In the genomic region with DNA sequence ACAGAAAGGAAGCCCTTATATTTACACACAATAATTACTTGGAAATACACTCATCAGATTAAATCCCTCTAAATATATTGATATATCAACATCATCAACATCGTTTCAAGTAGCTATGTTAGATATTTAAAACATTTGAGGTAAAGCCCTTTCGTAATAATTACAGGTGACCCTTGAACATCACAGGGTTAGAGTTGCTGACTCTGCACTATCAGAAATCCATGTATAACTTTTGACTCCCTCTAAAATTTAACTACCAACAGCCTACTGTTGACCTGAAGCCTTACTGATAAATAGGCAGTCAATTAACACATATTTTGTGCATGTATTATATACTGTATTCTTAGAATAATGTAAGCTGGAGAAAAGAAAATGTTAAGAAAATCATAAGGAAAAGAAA, we compare ENCODE assay signal across 28 cellular contexts. TPM values are rescaled to one million over a fixed set of nuclear protein-coding genes. Genes with fewer than 3 reads are reported as not detected.
A peak's percentile ranks its signal among the peaks of the same experiment; 100 is the strongest.
DNase-seq lines count a peak whose midpoint lies in the region; ATAC-seq, FAIRE-seq and TF ChIP-seq lines count a peak whose summit lies in the region.
"Had no signal": no experiment of that assay in that cellular context is flagged by ENCODE, and none has a peak within 500 bp of the region (broad histone marks: within the 10 kb centered on the region; RNA-seq: fewer than 3 reads in every experiment).

No MANE protein-coding gene starts in this region.

- FAIRE-seq in A549 (lab: Jason Lieb, UNC) (no peak), K562 (lab: Jason Lieb, UNC) (no peak)
- FAIRE-seq: GM12891, GM18507 had no signal

- in situ Hi-C loops in IMR-90 (cut with MboI; ENCODE audit: low sequenced_read_pairs): no loop called here
- in situ Hi-C loops in K562 (cut with MboI): no loop called here

- dilution Hi-C loops in IMR-90 (cut with HindIII; ENCODE audit: low sequenced_read_pairs, unreplicated experiment): no loop called here

- H3K18ac ChIP-seq in IMR-90 (ENCODE audit: low read depth, low read length): no peak overlapping the region

- H3K27me3 Mint-ChIP-seq in activated naive CD8-positive, alpha-beta T cell treated with anti-CD3 and anti-CD28 coated beads, Interleukin-2, amount 50 U/mL, for 24 hours: no peaks in the 10 kb centered on the region
- no peaks in the 10 kb centered on the region for H3K27me3 Mint-ChIP-seq in activated naive CD8-positive, alpha-beta T cell treated with anti-CD3 and anti-CD28 coated beads for 36 hours
- H3K27me3 Mint-ChIP-seq: CD4-positive, alpha-beta memory T cell; CD4-positive, CD25-positive, alpha-beta regulatory T cell; CD8-positive, alpha-beta memory T cell had no signal

- CTCF ChIA-PET in A549 (lab: Yijun Ruan, JAX) (no interaction called here), IMR-90 (lab: Yijun Ruan, JAX) (no interaction called here), K562 (lab: Yijun Ruan, JAX; ENCODE audit: low intra/inter-chr PET ratio) (no interaction called here)

- BruUV-seq in IMR-90 (replicated peaks; lab: Mats Ljungman, UMichigan) (no TSS peak), K562 (replicated peaks; lab: Mats Ljungman, UMichigan) (no TSS peak)

- no peak for TF ChIP-seq POLR2A in A549 (IDR thresholded peaks at IDR 0.05; ENCODE audit: low read length)
- no peak for TF ChIP-seq POLR2A in IMR-90 (IDR thresholded peaks at IDR 0.05; ENCODE audit: low read depth, low read length)
- no peak for TF ChIP-seq POLR2A in K562 (conservative IDR thresholded peaks at IDR 0.05)

- H3K4me3 Mint-ChIP-seq in activated naive CD8-positive, alpha-beta T cell treated with anti-CD3 and anti-CD28 coated beads, Interleukin-2, amount 50 U/mL, for 24 hours: no peak overlapping the region
- no peak overlapping the region for H3K4me3 Mint-ChIP-seq in activated naive CD8-positive, alpha-beta T cell treated with anti-CD3 and anti-CD28 coated beads for 36 hours
- H3K4me3 Mint-ChIP-seq: CD14-positive monocyte; CD4-positive, alpha-beta memory T cell; CD4-positive, CD25-positive, alpha-beta regulatory T cell; CD8-positive, alpha-beta memory T cell had no signal

- H2BK20ac ChIP-seq in IMR-90 (ENCODE audit: low read depth, low read length): no peak overlapping the region

- no peak overlapping the region for H3K23ac ChIP-seq in IMR-90 (ENCODE audit: low read depth, low read length)

- TF ChIP-seq EP300 in A549 (IDR thresholded peaks at IDR 0.05) (no peak), K562 (IDR thresholded peaks at IDR 0.05; ENCODE audit: low read length) (no peak)

- H2BK5ac ChIP-seq in IMR-90 (ENCODE audit: low read depth, low read length, poor library complexity, severe bottlenecking): no peak overlapping the region

- no peak overlapping the region for H2BK120ac ChIP-seq in IMR-90 (ENCODE audit: low read depth, low read length)

- H3K9me1 ChIP-seq in IMR-90 (ENCODE audit: insufficient read depth, low read length) (no peaks in the 10 kb centered on the region), K562 (ENCODE audit: control insufficient read depth, insufficient read depth, low read length) (no peaks in the 10 kb centered on the region)

- H3K56ac ChIP-seq in IMR-90 (ENCODE audit: extremely low read depth, insufficient read depth, low read length): no peak overlapping the region

- H4K5ac ChIP-seq in IMR-90 (ENCODE audit: low read depth, low read length): no peak overlapping the region

- H3K4me2 ChIP-seq in A549 (no peak overlapping the region), IMR-90 (ENCODE audit: low read depth, low read length) (no peak overlapping the region), K562 (ENCODE audit: insufficient read depth, low read length) (no peak overlapping the region)
- H3K4me2 ChIP-seq: BLaER1 had no signal

- no peaks in the 10 kb centered on the region for H3K36me3 ChIP-seq in IMR-90 (ENCODE audit: control insufficient read depth, insufficient read depth, low read length)
- no peaks in the 10 kb centered on the region for H3K36me3 ChIP-seq in K562 (ENCODE audit: control insufficient read depth, insufficient read depth, low read length)
- H3K36me3 ChIP-seq: BE2C, BLaER1 had no signal

- TF ChIP-seq CTCF in A549 (IDR thresholded peaks at IDR 0.05) (no peak), IMR-90 (conservative IDR thresholded peaks at IDR 0.05; ENCODE audit: low read depth, low read length) (no peak), K562 (IDR thresholded peaks at IDR 0.05 in 2 of 3, conservative IDR thresholded peaks at IDR 0.05 in 1 of 3; ENCODE audit: insufficient read depth in 2 of 3, low read depth in 1 of 3, low read length in 3 of 3) (no peak)

- peaks cover under 1% of the 10 kb centered on the region for H3K9me3 Mint-ChIP-seq in activated naive CD8-positive, alpha-beta T cell treated with anti-CD3 and anti-CD28 coated beads, Interleukin-2, amount 50 U/mL, for 24 hours
- H3K9me3 Mint-ChIP-seq in activated naive CD8-positive, alpha-beta T cell treated with anti-CD3 and anti-CD28 coated beads for 36 hours: no peaks in the 10 kb centered on the region
- H3K9me3 Mint-ChIP-seq: CD4-positive, alpha-beta memory T cell had no signal

- H3K4me3 ChIP-seq in A549 (no peak overlapping the region), IMR-90 (ENCODE audit: insufficient read depth, low read depth, low read length) (no peak overlapping the region), K562 (no peak overlapping the region)
- H3K4me3 ChIP-seq: BLaER1 had no signal

- H2AK9ac ChIP-seq in IMR-90 (replicated peaks; ENCODE audit: low read depth, low read length, poor library complexity): no peak overlapping the region

- H3K9me3 ChIP-seq in A549 (no peaks in the 10 kb centered on the region), IMR-90 (ENCODE audit: control insufficient read depth, insufficient read depth, low read length) (no peaks in the 10 kb centered on the region), K562 (replicated peaks; ENCODE audit: control insufficient read depth, insufficient read depth, low read depth, low read length) (no peaks in the 10 kb centered on the region)
- H3K9me3 ChIP-seq: BE2C, BLaER1 had no signal

- no peak overlapping the region for H3K14ac ChIP-seq in IMR-90 (replicated peaks; ENCODE audit: low read depth, low read length)

- H3K27ac Mint-ChIP-seq in activated naive CD8-positive, alpha-beta T cell treated with anti-CD3 and anti-CD28 coated beads, Interleukin-2, amount 50 U/mL, for 24 hours: peak overlapping the region; percentile 21
- no peak overlapping the region for H3K27ac Mint-ChIP-seq in activated naive CD8-positive, alpha-beta T cell treated with anti-CD3 and anti-CD28 coated beads for 36 hours
- H3K27ac Mint-ChIP-seq: CD14-positive monocyte; CD4-positive, alpha-beta memory T cell; CD4-positive, CD25-positive, alpha-beta regulatory T cell; CD8-positive, alpha-beta memory T cell had no signal

- H4K20me1 ChIP-seq in IMR-90 (ENCODE audit: insufficient read depth, low read length) (no peaks in the 10 kb centered on the region), K562 (replicated peaks; ENCODE audit: control insufficient read depth, insufficient read depth, low read length) (no peaks in the 10 kb centered on the region)
- H4K20me1 ChIP-seq: BLaER1 had no signal

- H4K91ac ChIP-seq in IMR-90 (ENCODE audit: insufficient read depth, low read depth, low read length): no peak overlapping the region

- WGBS in A549 (ENCODE audit: missing lambda C conversion rate): 57% methylated on average over 2 of the region's 2 CpGs
- WGBS in IMR-90 (ENCODE audit: extremely low coverage in 2 of 2, insufficient read length in 1 of 2), 2 experiments: no CpG with 5 or more reads among the region's 2 CpGs
- WGBS in K562 (ENCODE audit: insufficient coverage, low coverage, missing lambda C conversion rate): 53% methylated on average over 2 of the region's 2 CpGs

- no peak for TF ChIP-seq RAD21 in A549 (conservative IDR thresholded peaks at IDR 0.05 in 1 of 2, IDR thresholded peaks at IDR 0.05 in 1 of 2)
- no peak for TF ChIP-seq RAD21 in IMR-90 (IDR thresholded peaks at IDR 0.05; ENCODE audit: low read length)
- no peak for TF ChIP-seq RAD21 in K562 (CRISPR knock-in tag; conservative IDR thresholded peaks at IDR 0.05 in 1 of 2, IDR thresholded peaks at IDR 0.05 in 1 of 2)

- no peaks in the 10 kb centered on the region for H3K4me1 ChIP-seq in A549
- H3K4me1 ChIP-seq in IMR-90 (ENCODE audit: control insufficient read depth, insufficient read depth, low read length): no peaks in the 10 kb centered on the region
- H3K4me1 ChIP-seq in K562 (replicated peaks in 1 of 2; ENCODE audit: control insufficient read depth in 2 of 2, insufficient read depth in 2 of 2, low read length in 2 of 2): no peaks in the 10 kb centered on the region
- H3K4me1 ChIP-seq: BLaER1 had no signal

- intact Hi-C loops in IMR-90 (cut with micrococcal nuclease) (no loop called here), K562 (cut with micrococcal nuclease) (no loop called here)

- H3K9ac ChIP-seq in IMR-90 (ENCODE audit: low read depth, low read length) (no peak overlapping the region), K562 (ENCODE audit: insufficient read depth in 1 of 2, low read depth in 2 of 2, low read length in 2 of 2) (no peak overlapping the region)
- H3K9ac ChIP-seq: BLaER1 had no signal

- no peak overlapping the region for H3K27ac ChIP-seq in A549
- H3K27ac ChIP-seq in IMR-90 (ENCODE audit: insufficient read depth, low read length): no peak overlapping the region
- H3K27ac ChIP-seq in K562 (ENCODE audit: extremely low read depth, low read depth, low read length): no peak overlapping the region
- H3K27ac ChIP-seq: 22Rv1, BLaER1 had no signal

- POLR2A ChIA-PET in A549 (lab: Yijun Ruan, JAX) (no interaction called here), IMR-90 (lab: Charles Lee; ENCODE audit: unreplicated experiment) (no interaction called here), K562 (lab: Yijun Ruan, JAX) (interaction anchor here (0.6 kb wide), 1 partner anchor 649 kb away, joined by 3 read pairs; no protein-coding TSS in a partner anchor)

- H3K36me3 Mint-ChIP-seq in activated naive CD8-positive, alpha-beta T cell treated with anti-CD3 and anti-CD28 coated beads, Interleukin-2, amount 50 U/mL, for 24 hours (ENCODE audit: low read depth): peaks cover under 1% of the 10 kb centered on the region
- peaks cover 8% of the 10 kb centered on the region for H3K36me3 Mint-ChIP-seq in activated naive CD8-positive, alpha-beta T cell treated with anti-CD3 and anti-CD28 coated beads for 36 hours
- H3K36me3 Mint-ChIP-seq: CD14-positive monocyte; CD4-positive, alpha-beta memory T cell had no signal

- no peaks in the 10 kb centered on the region for H3K79me2 ChIP-seq in K562 (ENCODE audit: control insufficient read depth, insufficient read depth, low read length)

- ATAC-seq in activated naive CD8-positive, alpha-beta T cell treated with anti-CD3 and anti-CD28 coated beads, Interleukin-2, amount 50 U/mL, for 24 hours: no peak
- no peak for ATAC-seq in A549
- no peak for ATAC-seq in IMR-90 (ENCODE audit: low read depth)
- no peak for ATAC-seq in K562

- no peak for DNase-seq in activated naive CD8-positive, alpha-beta T cell treated with anti-CD3 and anti-CD28 coated beads, Interleukin-2, amount 50 U/mL, for 24 hours
- DNase-seq in activated naive CD8-positive, alpha-beta T cell treated with anti-CD3 and anti-CD28 coated beads for 36 hours: no peak
- DNase-seq in A549 (ENCODE audit: low read depth in 1 of 2, low spot score in 1 of 2): no peak
- DNase-seq in IMR-90: no peak
- DNase-seq in K562 (ENCODE audit: extremely low read depth in 1 of 4, low spot score in 3 of 4): no peak
- DNase-seq in midbrain (lab: John Stamatoyannopoulos, UW): no peak
- no peak for DNase-seq in NCI-H748 (lab: John Stamatoyannopoulos, UW; ENCODE audit: unreplicated experiment)
- DNase-seq: ACHN; BE2C; C1 segment of cervical spinal cord; CD4-positive, alpha-beta memory T cell; CD4-positive, CD25-positive, alpha-beta regulatory T cell; CD8-positive, alpha-beta memory T cell; COR-L47; DMS 273 treated with DMSO at 0.1 percent for 48 hours; DMS153; DMS53; DMS79; DND-41; EL; GDM1 had no signal

- peaks cover 39% of the 10 kb centered on the region for H3K4me1 Mint-ChIP-seq in activated naive CD8-positive, alpha-beta T cell treated with anti-CD3 and anti-CD28 coated beads, Interleukin-2, amount 50 U/mL, for 24 hours
- H3K4me1 Mint-ChIP-seq in activated naive CD8-positive, alpha-beta T cell treated with anti-CD3 and anti-CD28 coated beads for 36 hours: peaks cover 33% of the 10 kb centered on the region
- H3K4me1 Mint-ChIP-seq: CD14-positive monocyte had no signal

- H3K27me3 ChIP-seq in IMR-90 (ENCODE audit: control insufficient read depth, insufficient read depth, low read length): no peaks in the 10 kb centered on the region
- H3K27me3 ChIP-seq in K562 (ENCODE audit: control insufficient read depth in 2 of 2, insufficient read depth in 2 of 2, low read length in 2 of 2): no peaks in the 10 kb centered on the region
- H3K27me3 ChIP-seq: BE2C, BLaER1 had no signal

- no peak overlapping the region for H2BK15ac ChIP-seq in IMR-90 (ENCODE audit: low read depth, low read length)

- H3K4ac ChIP-seq in IMR-90 (ENCODE audit: low read depth, low read length): no peak overlapping the region

- no peaks in the 10 kb centered on the region for H3K79me1 ChIP-seq in IMR-90 (ENCODE audit: low read depth in 1 of 2, low read length in 2 of 2)

- H2AFZ ChIP-seq in IMR-90 (replicated peaks; ENCODE audit: low read length, poor library complexity) (no peak overlapping the region), K562 (ENCODE audit: low read depth, low read length) (no peak overlapping the region)

- H2AK5ac ChIP-seq in IMR-90 (ENCODE audit: low read depth, low read length): no peak overlapping the region

- H4K8ac ChIP-seq in IMR-90 (ENCODE audit: low read depth in 2 of 2, low read length in 2 of 2): no peak overlapping the region

RNA-seq across cellular contexts. Expression of a gene that starts 34.6 kb away (rescaled TPM):
- total RNA-seq in activated naive CD8-positive, alpha-beta T cell treated with anti-CD3 and anti-CD28 coated beads for 36 hours: 10 to 100 TPM; 89.3 to 93.6 TPM
- polyA plus RNA-seq in A549 (2011; rRNA removed) (0.06 and 0.09 TPM in 2 replicates), A549 (2017; fragmentation: RNase III; extraction: RNeasy Plus Mini Kit Qiagen cat#74134 plus additional on column Dnase treatment) (0.04 to 0.05 TPM in 2 of 3 replicates, not detected in the other), IMR-90 (2012; rRNA removed) (6.1 and 6.9 TPM in 2 replicates), K562 (2011; rRNA removed) (0.07 and 0.09 TPM in 2 replicates), K562 (2014; fragmentation: Illumina TruSeq; extraction: Trizol) (0.10 and 0.21 TPM in 2 replicates), K562 (2014; fragmentation: Nextera tagmentation; extraction: Ambion mirVana) (under 1 TPM; 0.20 to 1.00 TPM), K562 (2014; rRNA removed) (0.05 and 0.16 TPM in 2 replicates)
- polyA plus RNA-seq in A549 (2012; cell fraction: cytosol; rRNA removed): 0.01 and 0.03 TPM in 2 replicates
- polyA plus RNA-seq in A549 (2012; cell fraction: nucleus; rRNA removed): 0.02 TPM in 2 replicates
- not detected in 2 replicates for polyA minus RNA-seq in A549 (2011; rRNA and poly(A)+ RNA removed)
- total RNA-seq in IMR-90 (2012; rRNA removed) (15.2 and 15.8 TPM in 2 replicates), K562 (2014; rRNA removed) (0.12 TPM in 1 of 2 replicates, not detected in the other), K562 (2014; rRNA removed; fragmentation: Illumina TruSeq; extraction: Trizol) (0.29 and 0.41 TPM in 2 replicates), K562 (2015; rRNA removed; fragmentation: Illumina TruSeq; extraction: Trizol) (0.11 and 0.18 TPM in 2 replicates), K562 (2021) (0.20 and 0.35 TPM in 2 replicates)
- 1.1 and 1.3 TPM in 2 replicates for polyA plus RNA-seq in IMR-90 (2012; cell fraction: cytosol; rRNA removed)
- polyA plus RNA-seq in IMR-90 (2012; cell fraction: nucleus; rRNA removed; ENCODE audit: low replicate concordance): 0.35 and 2.8 TPM in 2 replicates
- total RNA-seq in K562 (2011; cell fraction: chromatin; rRNA removed; ENCODE audit: low replicate concordance): 0.21 TPM in 1 of 2 replicates, not detected in the other
- 0.13 TPM in 1 of 2 replicates, not detected in the other for total RNA-seq in K562 (2011; cell fraction: nucleolus; rRNA removed)
- 0.07 and 0.15 TPM in 2 replicates for total RNA-seq in K562 (2011; cell fraction: nucleoplasm; rRNA removed)
- polyA plus RNA-seq in K562 (2011; cell fraction: cytosol; rRNA removed): 0.01 and 0.03 TPM in 2 replicates
- not detected in 2 replicates for polyA plus RNA-seq in K562 (2011; cell fraction: nucleus; rRNA removed)
- polyA plus RNA-seq in K562 (2012): 0.08 and 0.10 TPM in 2 replicates
- 0.06 and 0.18 TPM in 2 replicates for polyA minus RNA-seq in K562 (2011; rRNA and poly(A)+ RNA removed)
- polyA minus RNA-seq in K562 (2011; cell fraction: cytosol; rRNA and poly(A)+ RNA removed): not detected in 2 replicates
- polyA minus RNA-seq in K562 (2011; cell fraction: nucleus; rRNA and poly(A)+ RNA removed): 0.13 and 0.22 TPM in 2 replicates
- total RNA-seq: A172, A673 had no signal

Comparison
In these comparisons a context has a peak if more than half of its experiments do, and no peak if none do; other contexts are left out.
1. RNA of a gene that starts 34.6 kb away (total RNA-seq): 89.3 to 93.6 TPM in activated naive CD8-positive, alpha-beta T cell treated with anti-CD3 and anti-CD28 coated beads for 36 hours and 15.2 to 15.8 TPM in IMR-90; 0.07 to 0.41 TPM in K562; every median in the first group is over 10 times any median in the second.